In the genomic region with DNA sequence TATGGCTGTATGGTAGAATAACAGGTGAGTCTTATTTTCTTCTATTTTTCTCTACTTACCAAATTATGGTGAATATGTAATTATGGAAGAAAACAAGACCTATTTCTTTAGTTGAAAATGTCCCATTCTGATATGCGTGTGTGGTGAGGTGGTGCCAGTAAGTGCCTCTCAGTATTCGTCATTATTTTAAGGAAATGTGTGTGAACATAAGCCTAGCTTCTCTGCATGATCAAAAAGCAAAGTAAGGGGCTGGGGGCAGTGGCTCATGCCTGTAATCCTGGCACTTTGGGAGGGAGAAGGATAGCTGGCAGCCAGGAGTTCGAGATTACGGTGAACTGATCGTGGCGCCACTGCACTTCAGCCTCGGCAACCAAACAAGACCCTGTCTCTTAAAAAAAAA, we compare ENCODE assay signal across 16 cellular contexts.
"Had no signal": no experiment of that assay in that cellular context is flagged by ENCODE, and none has a peak within 500 bp of the region (broad histone marks: within the 10 kb centered on the region; RNA-seq: fewer than 3 reads in every experiment).

No MANE protein-coding gene starts in this region.

- H3K36me3 ChIP-seq: colonic mucosa had no signal

- H3K27ac Mint-ChIP-seq: naive thymus-derived CD4-positive, alpha-beta T cell; stimulated activated naive B cell treated with anti-CD40 and anti-IgM and Interleukin-4, amounts not matched to agents 10 μg/mL and 1 μg/mL and 100 μg/mL, for 72 hours; type B pancreatic cell had no signal

- H3K9me3 ChIP-seq: colonic mucosa, heart left ventricle, spleen had no signal

- H3K4me3 Mint-ChIP-seq: neural crest cell; stimulated activated naive B cell treated with anti-CD40 and anti-IgM and Interleukin-4, amounts not matched to agents 10 μg/mL and 1 μg/mL and 100 μg/mL, for 72 hours; type B pancreatic cell had no signal

- H3K27me3 ChIP-seq: colonic mucosa, heart left ventricle, spleen had no signal

- H3K4me3 ChIP-seq: colonic mucosa, heart left ventricle, spleen had no signal

- H3K4me1 ChIP-seq: spleen had no signal

- H3K27me3 Mint-ChIP-seq: naive thymus-derived CD4-positive, alpha-beta T cell; stimulated activated naive B cell treated with anti-CD40 and anti-IgM and Interleukin-4, amounts not matched to agents 10 μg/mL and 1 μg/mL and 100 μg/mL, for 72 hours; type B pancreatic cell had no signal

- ATAC-seq: heart left ventricle; naive thymus-derived CD4-positive, alpha-beta T cell; sciatic nerve had no signal

- DNase-seq: colonic mucosa; dermis blood vessel endothelial cell; foreskin melanocyte; heart left ventricle; hippocampal formation; kidney glomerular epithelial cell; mesendoderm; naive thymus-derived CD4-positive, alpha-beta T cell; posterior cingulate gyrus; spleen; stimulated activated CD4-positive, alpha-beta T cell treated with anti-CD3 and anti-CD28 coated beads, Interleukin-15, amount 100 ng/mL, for 24 hours; stimulated activated CD4-positive, alpha-beta T cell treated with anti-CD3 and anti-CD28 coated beads, Interleukin-4, amount 100 ng/mL, for 24 hours; stimulated activated naive B cell treated with anti-CD40 and anti-IgM and Interleukin-4, amounts not matched to agents 10 μg/mL and 1 μg/mL and 100 μg/mL, for 72 hours had no signal

- H3K27ac ChIP-seq: colonic mucosa, heart left ventricle, spleen had no signal

- H3K9me3 Mint-ChIP-seq: naive thymus-derived CD4-positive, alpha-beta T cell; stimulated activated naive B cell treated with anti-CD40 and anti-IgM and Interleukin-4, amounts not matched to agents 10 μg/mL and 1 μg/mL and 100 μg/mL, for 72 hours had no signal
